ENCODE assay signal across 36 cellular contexts in the genomic region with DNA sequence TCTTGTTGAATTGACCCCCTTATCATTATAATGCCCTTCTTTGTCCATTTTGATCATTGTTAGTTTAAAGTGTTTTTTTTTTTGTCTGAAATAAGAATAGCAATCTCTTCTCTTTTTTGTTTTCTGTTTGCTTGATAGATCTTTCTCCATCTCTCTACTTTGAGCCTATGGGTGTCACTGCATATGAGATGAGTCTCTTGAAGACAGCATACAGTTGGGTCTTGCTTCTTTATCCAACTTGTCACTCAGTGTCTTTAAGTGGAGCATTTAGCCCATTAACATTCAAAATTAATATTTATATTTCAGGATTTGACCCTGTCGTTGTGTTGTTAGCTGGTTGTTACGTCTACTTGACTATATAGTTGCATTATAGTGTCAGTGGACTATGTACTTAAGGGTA.
"Had no signal": no experiment of that assay in that cellular context is flagged by ENCODE, and none has a peak within 500 bp of the region (broad histone marks: within the 10 kb centered on the region; RNA-seq: fewer than 3 reads in every experiment).

No MANE protein-coding gene starts in this region.

- H3K27ac ChIP-seq: adrenal gland, ascending aorta, body of pancreas, brain microvascular endothelial cell, breast epithelium, cardiac muscle cell had no signal

- DNase-seq: activated effector memory CD4-positive, alpha-beta T cell treated with anti-CD3 and anti-CD28 coated beads, Interleukin-2, amount 50 U/mL, for 16 hours; activated effector memory CD4-positive, alpha-beta T cell treated with Interleukin-2 at 50 U/mL for 16 hours; activated gamma-delta T cell; activated gamma-delta T cell treated with Interleukin-2 at 50 U/mL for 16 hours; activated naive CD4-positive, alpha-beta T cell treated with anti-CD3 and anti-CD28 coated beads for 36 hours; activated naive CD4-positive, alpha-beta T cell treated with anti-CD3 and anti-CD28 coated beads, Interleukin-2, amount 50 U/mL, for 16 hours; activated naive CD4-positive, alpha-beta T cell treated with Interleukin-2 at 50 U/mL for 16 hours; activated naive CD8-positive, alpha-beta T cell treated with anti-CD3 and anti-CD28 coated beads for 36 hours; activated naive CD8-positive, alpha-beta T cell treated with anti-CD3 and anti-CD28 coated beads, Interleukin-2, amount 10 ng/mL, durations not matched to agents 7 days and 5 days; activated naive CD8-positive, alpha-beta T cell treated with anti-CD3 and anti-CD28 coated beads, Interleukin-2, amount 50 U/mL, for 24 hours; activated T-cell treated with anti-CD3 and anti-CD28 coated beads, Interleukin-2, amount 50 U/mL, for 1 hour; activated T-cell treated with anti-CD3 and anti-CD28 coated beads, Interleukin-2, amount 50 U/mL, for 24 hours; activated T-cell treated with anti-CD3 and anti-CD28 coated beads, Interleukin-2, amount 50 U/mL, for 4 hours; activated T-cell treated with anti-CD3 and anti-CD28 coated beads, Interleukin-2, amount 50 U/mL, for 48 hours; activated T-cell treated with anti-CD3 and anti-CD28 coated beads, Interleukin-2, amount 50 U/mL, for 72 hours; adrenal gland; amniotic stem cell; amygdala; anterior cingulate cortex; aorta; body of pancreas; brain microvascular endothelial cell; caudate nucleus; central memory CD4-positive, alpha-beta T cell; cerebellar nuclear complex had no signal

- H3K4me1 Mint-ChIP-seq: activated naive CD4-positive, alpha-beta T cell treated with anti-CD3 and anti-CD28 coated beads, Interleukin-2, amount 50 U/mL, for 24 hours; activated naive CD8-positive, alpha-beta T cell treated with anti-CD3 and anti-CD28 coated beads for 36 hours; activated naive CD8-positive, alpha-beta T cell treated with anti-CD3 and anti-CD28 coated beads, Interleukin-2, amount 10 ng/mL, durations not matched to agents 7 days and 5 days; activated naive CD8-positive, alpha-beta T cell treated with anti-CD3 and anti-CD28 coated beads, Interleukin-2, amount 50 U/mL, for 24 hours; activated T-helper 17 cell treated with anti-CD3 and anti-CD28 coated beads, Interleukin-2, amount 50 U/mL, for 72 hours; brain; central memory CD8-positive, alpha-beta T cell had no signal

- H3K27ac Mint-ChIP-seq: activated naive CD4-positive, alpha-beta T cell treated with anti-CD3 and anti-CD28 coated beads for 36 hours; activated naive CD4-positive, alpha-beta T cell treated with anti-CD3 and anti-CD28 coated beads, Interleukin-2, amount 50 U/mL, for 24 hours; activated naive CD4-positive, alpha-beta T cell treated with anti-CD3 and anti-CD28 coated beads, Interleukin-2, amount 50 U/mL, for 72 hours; activated naive CD8-positive, alpha-beta T cell; activated naive CD8-positive, alpha-beta T cell treated with anti-CD3 and anti-CD28 coated beads for 36 hours; activated naive CD8-positive, alpha-beta T cell treated with anti-CD3 and anti-CD28 coated beads, Interleukin-2, amount 10 ng/mL, durations not matched to agents 7 days and 5 days; activated naive CD8-positive, alpha-beta T cell treated with anti-CD3 and anti-CD28 coated beads, Interleukin-2, amount 50 U/mL, for 24 hours; activated T-cell treated with anti-CD3 and anti-CD28 coated beads, Interleukin-2, amount 50 U/mL, for 24 hours; activated T-cell treated with anti-CD3 and anti-CD28 coated beads, Interleukin-2, amount 50 U/mL, for 72 hours; activated T-helper 1 cell treated with anti-CD3 and anti-CD28 coated beads, Interleukin-12 subunit alpha, Interleukin-12 subunit beta, Interleukin-2, Interleukin-4 antibody, amounts not matched to agents 30 ng/mL and 10 ng/mL and 1 ng/mL, durations not matched to agents 14 hours and 24 hours and 36 hours; activated T-helper 17 cell treated with anti-CD3 and anti-CD28 coated beads, Interleukin-2, amount 50 U/mL, for 72 hours; activated T-helper 2 cell treated with anti-CD3 and anti-CD28 coated beads, Interferon-gamma antibody, Interleukin-2, Interleukin-4, amounts not matched to agents 10 μg/mL and 5 μg/mL and 100 μg/mL, durations not matched to agents 14 hours and 24 hours and 36 hours; brain had no signal

- H3K36me3 Mint-ChIP-seq: activated naive CD8-positive, alpha-beta T cell treated with anti-CD3 and anti-CD28 coated beads for 36 hours; brain had no signal

- H3K4me3 Mint-ChIP-seq: activated naive CD4-positive, alpha-beta T cell treated with anti-CD3 and anti-CD28 coated beads for 36 hours; activated naive CD4-positive, alpha-beta T cell treated with anti-CD3 and anti-CD28 coated beads, Interleukin-2, amount 50 U/mL, for 24 hours; activated naive CD8-positive, alpha-beta T cell; activated naive CD8-positive, alpha-beta T cell treated with anti-CD3 and anti-CD28 coated beads for 36 hours; activated naive CD8-positive, alpha-beta T cell treated with anti-CD3 and anti-CD28 coated beads, Interleukin-2, amount 10 ng/mL, durations not matched to agents 7 days and 5 days; activated naive CD8-positive, alpha-beta T cell treated with anti-CD3 and anti-CD28 coated beads, Interleukin-2, amount 50 U/mL, for 24 hours; activated T-cell treated with anti-CD3 and anti-CD28 coated beads, Interleukin-2, amount 50 U/mL, for 24 hours; activated T-cell treated with anti-CD3 and anti-CD28 coated beads, Interleukin-2, amount 50 U/mL, for 4 hours; activated T-cell treated with anti-CD3 and anti-CD28 coated beads, Interleukin-2, amount 50 U/mL, for 72 hours; activated T-helper 1 cell treated with anti-CD3 and anti-CD28 coated beads, Interleukin-12 subunit alpha, Interleukin-12 subunit beta, Interleukin-2, Interleukin-4 antibody, amounts not matched to agents 30 ng/mL and 10 ng/mL and 1 ng/mL, durations not matched to agents 14 hours and 24 hours and 36 hours; activated T-helper 17 cell treated with anti-CD3 and anti-CD28 coated beads, Interleukin-2, amount 50 U/mL, for 72 hours; brain; central memory CD8-positive, alpha-beta T cell had no signal

- H3K4me1 ChIP-seq: adrenal gland, ascending aorta, body of pancreas, breast epithelium had no signal

- H3K9me3 ChIP-seq: adrenal gland had no signal

- H3K4me3 ChIP-seq: adrenal gland, ascending aorta, body of pancreas, breast epithelium, cardiac muscle cell had no signal

- H3K27me3 Mint-ChIP-seq: activated naive CD8-positive, alpha-beta T cell treated with anti-CD3 and anti-CD28 coated beads for 36 hours; activated naive CD8-positive, alpha-beta T cell treated with anti-CD3 and anti-CD28 coated beads, Interleukin-2, amount 10 ng/mL, durations not matched to agents 7 days and 5 days had no signal

- H3K36me3 ChIP-seq: adrenal gland, ascending aorta, brain microvascular endothelial cell, breast epithelium, cardiac muscle cell had no signal
